Comparison of ENCODE assay signal across 14 cellular contexts in genomic region chr2:111022630-111023029, GRCh38.
DNase-seq lines count a peak whose midpoint lies in the region; ATAC-seq and TF ChIP-seq lines count a peak whose summit lies in the region.
"Had no signal": no experiment of that assay in that cellular context is flagged by ENCODE, and none has a peak within 500 bp of the region (broad histone marks: within the 10 kb centered on the region; RNA-seq: fewer than 3 reads in every experiment).

No MANE protein-coding gene starts in this region.

- DNase-seq in KBM-7 (peak; percentile 37), NOMO-1 (lab: John Stamatoyannopoulos, UW; ENCODE audit: unreplicated experiment in 2 of 2) (peak; percentile 76 to 86), T-helper 17 cell (no peak), spleen (peak; percentile 82), foreskin melanocyte (no peak), nucleus accumbens (lab: John Stamatoyannopoulos, UW) (no peak)
- no peak for DNase-seq in stimulated activated naive B cell treated with anti-CD40 and anti-IgM and Interleukin-4, amounts not matched to agents 10 μg/mL and 1 μg/mL and 100 μg/mL, for 72 hours
- DNase-seq: NCI-H1105, NCI-H1694 treated with DMSO at 0.1 percent for 48 hours, NCI-H2171, NCI-H774, SW 1271 had no signal

- H3K27me3 ChIP-seq in spleen (replicated peaks in 1 of 7): no peaks in the 10 kb centered on the region

- no peak overlapping the region for H3K4me3 Mint-ChIP-seq in T-helper 17 cell
- no peak overlapping the region for H3K4me3 Mint-ChIP-seq in stimulated activated naive B cell treated with anti-CD40 and anti-IgM and Interleukin-4, amounts not matched to agents 10 μg/mL and 1 μg/mL and 100 μg/mL, for 72 hours
- H3K4me3 Mint-ChIP-seq: GM23338, IgD-negative memory B cell had no signal

- no peak for TF ChIP-seq CTCF in spleen (IDR thresholded peaks at IDR 0.05 in 8 of 11, conservative IDR thresholded peaks at IDR 0.05 in 3 of 11)

- no peak for TF ChIP-seq POLR2A in spleen (IDR thresholded peaks at IDR 0.05)

- H3K4me1 Mint-ChIP-seq in T-helper 17 cell: peaks cover 5% of the 10 kb centered on the region
- no peaks in the 10 kb centered on the region for H3K4me1 Mint-ChIP-seq in stimulated activated naive B cell treated with anti-CD40 and anti-IgM and Interleukin-4, amounts not matched to agents 10 μg/mL and 1 μg/mL and 100 μg/mL, for 72 hours
- H3K4me1 Mint-ChIP-seq: GM23338 had no signal

- no peaks in the 10 kb centered on the region for H3K36me3 ChIP-seq in spleen

- no peak for ATAC-seq in T-helper 17 cell
- no peak for ATAC-seq in stimulated activated naive B cell treated with anti-CD40 and anti-IgM and Interleukin-4, amounts not matched to agents 10 μg/mL and 1 μg/mL and 100 μg/mL, for 72 hours (replicated peaks)
- ATAC-seq: GM23338 had no signal

- H3K9me3 Mint-ChIP-seq in stimulated activated naive B cell treated with anti-CD40 and anti-IgM and Interleukin-4, amounts not matched to agents 10 μg/mL and 1 μg/mL and 100 μg/mL, for 72 hours: no peaks in the 10 kb centered on the region
- H3K9me3 Mint-ChIP-seq: GM23338, IgD-negative memory B cell had no signal

- no peak overlapping the region for H3K4me3 ChIP-seq in spleen
- H3K4me3 ChIP-seq: GM23338 had no signal

- peak overlapping the region in 7 of 8 donors; percentile 14 to 90 (median 61) for H3K27ac ChIP-seq in spleen

- intact Hi-C loops in spleen (cut with DNase I; ENCODE audit: low total_unique reads): no loop called here

- no peaks in the 10 kb centered on the region for H3K9me3 ChIP-seq in T-helper 17 cell (ENCODE audit: control insufficient read depth, low read length, poor library complexity, severe bottlenecking)
- H3K9me3 ChIP-seq in spleen: no peaks in the 10 kb centered on the region

- peaks cover 58% of the 10 kb centered on the region for H3K27me3 Mint-ChIP-seq in T-helper 17 cell
- peaks cover 15 to 18% of the 10 kb centered on the region in 2 donors for H3K27me3 Mint-ChIP-seq in stimulated activated naive B cell treated with anti-CD40 and anti-IgM and Interleukin-4, amounts not matched to agents 10 μg/mL and 1 μg/mL and 100 μg/mL, for 72 hours
- H3K27me3 Mint-ChIP-seq: IgD-negative memory B cell had no signal

- in situ Hi-C loops in KBM-7 (cut with MboI; ENCODE audit: low pct_unique_long_range_greater_than_20kb, low sequenced_read_pairs): no loop called here

- H3K27ac Mint-ChIP-seq in T-helper 17 cell: peak overlapping the region; percentile 39
- H3K27ac Mint-ChIP-seq in stimulated activated naive B cell treated with anti-CD40 and anti-IgM and Interleukin-4, amounts not matched to agents 10 μg/mL and 1 μg/mL and 100 μg/mL, for 72 hours: no peak overlapping the region
- H3K27ac Mint-ChIP-seq: GM23338, IgD-negative memory B cell had no signal

- H3K36me3 Mint-ChIP-seq in T-helper 17 cell (ENCODE audit: low read depth): peaks cover 3% of the 10 kb centered on the region
- no peaks in the 10 kb centered on the region for H3K36me3 Mint-ChIP-seq in stimulated activated naive B cell treated with anti-CD40 and anti-IgM and Interleukin-4, amounts not matched to agents 10 μg/mL and 1 μg/mL and 100 μg/mL, for 72 hours

- H3K4me1 ChIP-seq in spleen: peaks cover 0 to 17% (median 0%) of the 10 kb centered on the region in 6 donors

- 53 to 74% (median 58%) methylated on average over 7 of the region's 7 CpGs for WGBS in spleen, 5 donors

Comparison
In these comparisons a context has a peak if more than half of its experiments do, and no peak if none do; other contexts are left out.
1. DNase-seq: peak in KBM-7 (single experiment), NOMO-1 (2 of 2) and spleen (single experiment); none in T-helper 17 cell (0 of 3), foreskin melanocyte (single experiment), nucleus accumbens (0 of 56) and stimulated activated naive B cell treated with anti-CD40 and anti-IgM and Interleukin-4, amounts not matched to agents 10 μg/mL and 1 μg/mL and 100 μg/mL, for 72 hours (single experiment).